Comparison of ENCODE assay signal across 1 cellular context in genomic region chr5:117161718-117162386, GRCh38.
TF ChIP-seq lines count a peak whose summit lies in the region.

No MANE protein-coding gene starts in this region.

TF ChIP-seq in H1, 55 proteins besides CTCF, POLR2A, EP300 and RAD21:
- TF ChIP-seq RFX5 (IDR thresholded peaks at IDR 0.05; ENCODE audit: borderline replicate concordance, low read depth, low read length) = no peak
- TF ChIP-seq ATF3 (IDR thresholded peaks at IDR 0.05; ENCODE audit: insufficient read depth, low read depth, low read length) = no peak
- TF ChIP-seq MAFK (IDR thresholded peaks at IDR 0.05; ENCODE audit: low read depth, low read length) = peak; percentile 45; the same call in 1 of the 2 replicates
